ENCODE assay signal across 8 cellular contexts in genomic region chr18:31943895-31944816, GRCh38. TPM values are rescaled to one million over a fixed set of nuclear protein-coding genes. Genes with fewer than 3 reads are reported as not detected.
DNase-seq lines count a peak whose midpoint lies in the region; ATAC-seq and TF ChIP-seq lines count a peak whose summit lies in the region.

No MANE protein-coding gene starts in this region.

- no peak for DNase-seq in activated CD4-positive, alpha-beta T cell treated with anti-CD3 and anti-CD28 coated beads, Interleukin-2, amount 10 ng/mL, durations not matched to agents 7 days and 5 days
- DNase-seq in activated CD4-positive, alpha-beta T cell treated with anti-CD3 and anti-CD28 coated beads, Interleukin-2, amount 50 U/mL, for 1 hour = no peak
- no peak for DNase-seq in activated naive CD8-positive, alpha-beta T cell treated with anti-CD3 and anti-CD28 coated beads, Interleukin-2, amount 50 U/mL, for 24 hours
- DNase-seq in kidney glomerular epithelial cell (lab: John Stamatoyannopoulos, UW) (peak; percentile 48), thoracic aorta (ENCODE audit: low spot score) (no peak), sciatic nerve (ENCODE audit: low spot score) (no peak), 8988T (no peak)

- peaks cover 40% of the 10 kb centered on the region for H3K4me1 Mint-ChIP-seq in activated CD4-positive, alpha-beta T cell treated with anti-CD3 and anti-CD28 coated beads, Interleukin-2, amount 10 ng/mL, durations not matched to agents 7 days and 5 days
- peaks cover 43% of the 10 kb centered on the region for H3K4me1 Mint-ChIP-seq in activated naive CD8-positive, alpha-beta T cell treated with anti-CD3 and anti-CD28 coated beads, Interleukin-2, amount 50 U/mL, for 24 hours

- H3K27ac Mint-ChIP-seq in activated CD4-positive, alpha-beta T cell treated with anti-CD3 and anti-CD28 coated beads, Interleukin-2, amount 10 ng/mL, durations not matched to agents 7 days and 5 days = peak overlapping the region; percentile 99
- peak overlapping the region; percentile 99 for H3K27ac Mint-ChIP-seq in activated naive CD8-positive, alpha-beta T cell treated with anti-CD3 and anti-CD28 coated beads, Interleukin-2, amount 50 U/mL, for 24 hours

- peak overlapping the region; percentile 63 to 67 for H3K27ac ChIP-seq in thoracic aorta

- H3K9me3 Mint-ChIP-seq in activated CD4-positive, alpha-beta T cell treated with anti-CD3 and anti-CD28 coated beads, Interleukin-2, amount 10 ng/mL, durations not matched to agents 7 days and 5 days = no peaks in the 10 kb centered on the region
- H3K9me3 Mint-ChIP-seq in activated naive CD8-positive, alpha-beta T cell treated with anti-CD3 and anti-CD28 coated beads, Interleukin-2, amount 50 U/mL, for 24 hours = no peaks in the 10 kb centered on the region

- no peak for TF ChIP-seq CTCF in thoracic aorta (IDR thresholded peaks at IDR 0.05)

- H3K9me3 ChIP-seq in thoracic aorta = no peaks in the 10 kb centered on the region

- no peaks in the 10 kb centered on the region for H3K27me3 Mint-ChIP-seq in activated CD4-positive, alpha-beta T cell treated with anti-CD3 and anti-CD28 coated beads, Interleukin-2, amount 10 ng/mL, durations not matched to agents 7 days and 5 days
- H3K27me3 Mint-ChIP-seq in activated naive CD8-positive, alpha-beta T cell treated with anti-CD3 and anti-CD28 coated beads, Interleukin-2, amount 50 U/mL, for 24 hours = no peaks in the 10 kb centered on the region

- peaks cover 7% of the 10 kb centered on the region for H3K36me3 Mint-ChIP-seq in activated CD4-positive, alpha-beta T cell treated with anti-CD3 and anti-CD28 coated beads, Interleukin-2, amount 10 ng/mL, durations not matched to agents 7 days and 5 days (ENCODE audit: low read depth)
- peaks cover 7% of the 10 kb centered on the region for H3K36me3 Mint-ChIP-seq in activated naive CD8-positive, alpha-beta T cell treated with anti-CD3 and anti-CD28 coated beads, Interleukin-2, amount 50 U/mL, for 24 hours (ENCODE audit: low read depth)

- ATAC-seq in activated naive CD8-positive, alpha-beta T cell treated with anti-CD3 and anti-CD28 coated beads, Interleukin-2, amount 50 U/mL, for 24 hours = no peak
- ATAC-seq in thoracic aorta (ENCODE audit: insufficient number of reproducible peaks, low FRiP score, low read depth) = no peak
- no peak for ATAC-seq in sciatic nerve
- no peak for ATAC-seq in GM21737 (IDR thresholded peaks at IDR 0.05; ENCODE audit: unreplicated experiment)

- POLR2A ChIA-PET in activated CD4-positive, alpha-beta T cell treated with anti-CD3 and anti-CD28 coated beads, Interleukin-2, amount 10 ng/mL, durations not matched to agents 7 days and 5 days (lab: Charles Lee) = interaction anchor here (1.4 kb wide), 1 partner anchor 75 kb away, joined by 13 read pairs; the partner anchor contains the start of gene RNF125

- CTCF ChIA-PET in activated CD4-positive, alpha-beta T cell treated with anti-CD3 and anti-CD28 coated beads, Interleukin-2, amount 10 ng/mL, durations not matched to agents 7 days and 5 days (lab: Charles Lee) = interaction anchor here (1.1 kb wide), 1 partner anchor 214 kb away, joined by 4 read pairs; no protein-coding TSS in a partner anchor

- peak overlapping the region; percentile 77 for H3K4me3 ChIP-seq in thoracic aorta

- H3K4me3 Mint-ChIP-seq in activated CD4-positive, alpha-beta T cell treated with anti-CD3 and anti-CD28 coated beads, Interleukin-2, amount 10 ng/mL, durations not matched to agents 7 days and 5 days = peak overlapping the region; percentile 99
- peak overlapping the region; percentile 99 for H3K4me3 Mint-ChIP-seq in activated naive CD8-positive, alpha-beta T cell treated with anti-CD3 and anti-CD28 coated beads, Interleukin-2, amount 50 U/mL, for 24 hours

- H3K27me3 ChIP-seq in thoracic aorta (replicated peaks; ENCODE audit: insufficient read depth) = no peaks in the 10 kb centered on the region

- intact Hi-C loops in sciatic nerve (cut with DNase I) = no loop called here

- H3K4me1 ChIP-seq in thoracic aorta (ENCODE audit: control insufficient read depth in 1 of 2, low read depth in 2 of 2) = peaks cover 25 to 35% of the 10 kb centered on the region in 2 donors

- no peaks in the 10 kb centered on the region for H3K36me3 ChIP-seq in thoracic aorta

RNA-seq across cellular contexts. Expression of gene TRAPPC8, which starts 1.2 kb away (rescaled TPM):
- 10 to 100 TPM; 38.7 to 45.9 TPM for total RNA-seq in activated CD4-positive, alpha-beta T cell treated with anti-CD3 and anti-CD28 coated beads, Interleukin-2, amount 10 ng/mL, durations not matched to agents 7 days and 5 days
- total RNA-seq in thoracic aorta = 10 to 100 TPM; 25.7 to 31.0 TPM
- total RNA-seq in sciatic nerve = 53.2 TPM
